ENCODE assay signal across 1 cellular context in the genomic region with DNA sequence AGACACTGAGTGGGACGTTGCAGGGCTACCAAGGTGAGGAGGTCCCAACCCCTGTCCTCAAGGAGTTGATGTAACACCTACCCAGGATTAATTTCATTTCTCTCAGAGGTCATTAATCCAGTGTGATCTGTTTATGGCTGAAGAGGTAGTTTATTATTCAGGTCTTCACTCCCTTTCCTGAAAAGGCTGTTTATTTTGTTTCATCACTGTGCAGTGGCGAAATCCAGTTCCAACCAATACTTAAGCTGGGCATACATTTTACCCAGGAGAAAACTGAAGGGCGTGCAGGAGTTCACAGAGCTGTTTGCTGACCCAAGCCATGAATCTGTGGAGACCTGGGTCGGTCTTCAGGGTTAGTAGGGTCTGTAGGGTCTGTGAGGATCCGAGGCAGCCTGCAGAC.
A peak's percentile ranks its signal among the peaks of the same experiment; 100 is the strongest.
TF ChIP-seq lines count a peak whose summit lies in the region.

No MANE protein-coding gene starts in this region.

TF ChIP-seq in IMR-90, 13 proteins besides CTCF, POLR2A, EP300 and RAD21:
- TF ChIP-seq, protein P1, sequence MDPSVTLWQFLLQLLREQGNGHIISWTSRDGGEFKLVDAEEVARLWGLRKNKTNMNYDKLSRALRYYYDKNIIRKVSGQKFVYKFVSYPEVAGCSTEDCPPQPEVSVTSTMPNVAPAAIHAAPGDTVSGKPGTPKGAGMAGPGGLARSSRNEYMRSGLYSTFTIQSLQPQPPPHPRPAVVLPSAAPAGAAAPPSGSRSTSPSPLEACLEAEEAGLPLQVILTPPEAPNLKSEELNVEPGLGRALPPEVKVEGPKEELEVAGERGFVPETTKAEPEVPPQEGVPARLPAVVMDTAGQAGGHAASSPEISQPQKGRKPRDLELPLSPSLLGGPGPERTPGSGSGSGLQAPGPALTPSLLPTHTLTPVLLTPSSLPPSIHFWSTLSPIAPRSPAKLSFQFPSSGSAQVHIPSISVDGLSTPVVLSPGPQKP (IDR thresholded peaks at IDR 0.05; ENCODE audit: borderline replicate concordance, low read depth, low read length) = no peak
- peak; percentile 52 for TF ChIP-seq CEBPB (IDR thresholded peaks at IDR 0.05; ENCODE audit: low read depth, low read length)
TF ChIP-seq in IMR-90: peak in this region for 1.
